In the genomic region with DNA sequence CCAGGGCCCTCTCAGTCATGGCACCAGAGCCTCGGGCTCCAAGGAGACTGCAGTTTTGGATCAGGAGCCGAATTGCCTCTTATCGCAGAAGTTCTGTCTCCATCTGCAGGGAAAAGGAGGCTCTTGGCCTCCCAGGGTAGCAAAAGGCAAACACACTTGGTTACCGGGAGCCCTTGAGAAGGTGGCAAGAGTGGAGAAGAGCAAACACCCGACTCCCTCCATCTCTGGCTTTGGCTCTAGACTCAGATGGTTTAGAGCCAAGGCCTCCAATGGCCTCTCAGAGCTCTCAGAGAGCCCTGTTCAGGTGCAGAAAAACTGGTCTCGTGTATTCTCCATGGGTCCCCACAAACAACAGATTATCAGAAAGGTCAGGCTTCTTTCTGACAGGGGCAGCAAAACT, we compare ENCODE assay signal across 32 cellular contexts. TPM values are rescaled to one million over a fixed set of nuclear protein-coding genes. Genes with fewer than 3 reads are reported as not detected.
A peak's percentile ranks its signal among the peaks of the same experiment; 100 is the strongest.
DNase-seq lines count a peak whose midpoint lies in the region; ATAC-seq and TF ChIP-seq lines count a peak whose summit lies in the region.
"Had no signal": no experiment of that assay in that cellular context is flagged by ENCODE, and none has a peak within 500 bp of the region (broad histone marks: within the 10 kb centered on the region; RNA-seq: fewer than 3 reads in every experiment).

No MANE protein-coding gene starts in this region.

- H3K36me3 ChIP-seq in endodermal cell (ENCODE audit: control insufficient read depth, insufficient read depth, low read length) (no peaks in the 10 kb centered on the region), psoas muscle (ENCODE audit: insufficient read depth in 1 of 2, low read depth in 1 of 2) (no peaks in the 10 kb centered on the region)
- H3K36me3 ChIP-seq: ascending aorta, BE2C, cardiac muscle cell had no signal

- no peaks in the 10 kb centered on the region for H3K9me3 Mint-ChIP-seq in activated naive CD4-positive, alpha-beta T cell treated with anti-CD3 and anti-CD28 coated beads, Interleukin-2, amount 50 U/mL, for 24 hours
- no peaks in the 10 kb centered on the region for H3K9me3 Mint-ChIP-seq in CD4-positive, alpha-beta T cell
- H3K9me3 Mint-ChIP-seq in endodermal cell: no peaks in the 10 kb centered on the region
- H3K9me3 Mint-ChIP-seq: activated T-helper 2 cell treated with anti-CD3 and anti-CD28 coated beads, Interferon-gamma antibody, Interleukin-2, Interleukin-4, amounts not matched to agents 10 μg/mL and 5 μg/mL and 100 μg/mL, durations not matched to agents 14 hours and 24 hours and 36 hours had no signal

- in situ Hi-C loops in GM13977 (cut with MboI; ENCODE audit: low pct_unique_long_range_greater_than_20kb, low sequenced_read_pairs, unreplicated experiment): no loop called here

- WGBS in endodermal cell (ENCODE audit: insufficient coverage in 1 of 2, insufficient read length in 1 of 2), 2 experiments: 83 to 85% methylated on average over 4 to 6 of the region's 6 CpGs
- WGBS in psoas muscle, 3 donors: 71 to 87% (median 75%) methylated on average over 6 of the region's 6 CpGs

- peak overlapping the region; percentile 55 for H3K27ac Mint-ChIP-seq in activated naive CD4-positive, alpha-beta T cell treated with anti-CD3 and anti-CD28 coated beads, Interleukin-2, amount 50 U/mL, for 24 hours
- H3K27ac Mint-ChIP-seq in CD4-positive, alpha-beta T cell: peak overlapping the region; percentile 24
- no peak overlapping the region for H3K27ac Mint-ChIP-seq in endodermal cell
- H3K27ac Mint-ChIP-seq: activated T-helper 2 cell treated with anti-CD3 and anti-CD28 coated beads, Interferon-gamma antibody, Interleukin-2, Interleukin-4, amounts not matched to agents 10 μg/mL and 5 μg/mL and 100 μg/mL, durations not matched to agents 14 hours and 24 hours and 36 hours had no signal

- no peak overlapping the region for H3K27ac ChIP-seq in CD4-positive, alpha-beta T cell (ENCODE audit: low read depth, low read length)
- H3K27ac ChIP-seq in endodermal cell (ENCODE audit: low read depth, low read length): no peak overlapping the region
- H3K27ac ChIP-seq in psoas muscle: peak overlapping the region; percentile 68
- H3K27ac ChIP-seq: ascending aorta, cardiac muscle cell, VCaP had no signal

- CTCF ChIA-PET in CD4-positive, alpha-beta T cell (lab: Charles Lee): no interaction called here
- CTCF ChIA-PET in HEK293T (lab: Yijun Ruan, JAX): no interaction called here

- POLR2A ChIA-PET in CD4-positive, alpha-beta T cell (lab: Charles Lee): interaction anchor here (1.5 to 1.7 kb wide), 2 partner anchors 134 to 136 kb away, joined by 6 read pairs; partner anchors contain the start of gene WNK1
- POLR2A ChIA-PET in HEK293T (lab: Yijun Ruan, JAX): no interaction called here

- H3K9me3 ChIP-seq in CD4-positive, alpha-beta T cell (ENCODE audit: control insufficient read depth, low read length): no peaks in the 10 kb centered on the region
- H3K9me3 ChIP-seq in endodermal cell (ENCODE audit: control insufficient read depth, low read length) (no peaks in the 10 kb centered on the region), psoas muscle (no peaks in the 10 kb centered on the region)
- H3K9me3 ChIP-seq: ascending aorta, BE2C had no signal

- ATAC-seq in CD4-positive, alpha-beta T cell (ENCODE audit: poor library complexity): no peak
- no peak for ATAC-seq in psoas muscle
- ATAC-seq: esophagus mucosa, K562, SK-N-SH treated with all-trans-retinoic acid at 6 μM for 48 hours had no signal

- intact Hi-C loops in CD4-positive, alpha-beta T cell (cut with DNase I, micrococcal nuclease): no loop called here
- intact Hi-C loops in psoas muscle (cut with DNase I): loop anchor here (2.0 to 5.0 kb wide), 2 partner anchors 14 to 36 kb away; no protein-coding TSS in a partner anchor

- no peak overlapping the region for H3K4me3 ChIP-seq in endodermal cell (ENCODE audit: low read length)
- no peak overlapping the region for H3K4me3 ChIP-seq in psoas muscle
- H3K4me3 ChIP-seq: ascending aorta, cardiac muscle cell, coronary artery, K562 had no signal

- no peak overlapping the region for H3K9ac ChIP-seq in endodermal cell (ENCODE audit: extremely low read depth, low read length, poor library complexity, severe bottlenecking)

- H3K4me1 ChIP-seq in endodermal cell (ENCODE audit: control insufficient read depth, insufficient read depth, low read length): peaks cover 9% of the 10 kb centered on the region
- peaks cover 71% of the 10 kb centered on the region for H3K4me1 ChIP-seq in psoas muscle
- H3K4me1 ChIP-seq: ascending aorta, BE2C had no signal

- no peaks in the 10 kb centered on the region for H3K36me3 Mint-ChIP-seq in activated naive CD4-positive, alpha-beta T cell treated with anti-CD3 and anti-CD28 coated beads, Interleukin-2, amount 50 U/mL, for 24 hours
- H3K36me3 Mint-ChIP-seq in CD4-positive, alpha-beta T cell (ENCODE audit: low read depth): no peaks in the 10 kb centered on the region
- no peaks in the 10 kb centered on the region for H3K36me3 Mint-ChIP-seq in endodermal cell (ENCODE audit: low read depth)
- H3K36me3 Mint-ChIP-seq: activated naive CD8-positive, alpha-beta T cell had no signal

- H3K27me3 ChIP-seq in CD4-positive, alpha-beta T cell (ENCODE audit: control insufficient read depth, insufficient read depth, low read length): no peaks in the 10 kb centered on the region
- no peaks in the 10 kb centered on the region for H3K27me3 ChIP-seq in endodermal cell (ENCODE audit: control insufficient read depth, insufficient read depth, low read length, poor library complexity, severe bottlenecking)
- H3K27me3 ChIP-seq in psoas muscle (ENCODE audit: insufficient read depth in 3 of 3, low read length in 2 of 3): no peaks in the 10 kb centered on the region
- H3K27me3 ChIP-seq: ascending aorta, BE2C, cardiac muscle cell had no signal

- no peaks in the 10 kb centered on the region for H3K27me3 Mint-ChIP-seq in activated naive CD4-positive, alpha-beta T cell treated with anti-CD3 and anti-CD28 coated beads, Interleukin-2, amount 50 U/mL, for 24 hours
- H3K27me3 Mint-ChIP-seq in CD4-positive, alpha-beta T cell: no peaks in the 10 kb centered on the region
- H3K27me3 Mint-ChIP-seq in endodermal cell (ENCODE audit: insufficient read depth): peaks cover 3% of the 10 kb centered on the region
- H3K27me3 Mint-ChIP-seq: activated naive CD8-positive, alpha-beta T cell had no signal

- TF ChIP-seq CTCF in CD4-positive, alpha-beta T cell (IDR thresholded peaks at IDR 0.05): no peak
- TF ChIP-seq CTCF in endodermal cell (conservative IDR thresholded peaks at IDR 0.05): no peak
- TF ChIP-seq CTCF in psoas muscle (IDR thresholded peaks at IDR 0.05): no peak
- TF ChIP-seq CTCF in GM13977 (IDR thresholded peaks at IDR 0.05; ENCODE audit: extremely low read depth, insufficient read depth, missing control alignments): no peak

- no peak overlapping the region for H3K4me3 Mint-ChIP-seq in activated naive CD4-positive, alpha-beta T cell treated with anti-CD3 and anti-CD28 coated beads, Interleukin-2, amount 50 U/mL, for 24 hours
- no peak overlapping the region for H3K4me3 Mint-ChIP-seq in CD4-positive, alpha-beta T cell
- H3K4me3 Mint-ChIP-seq in endodermal cell: no peak overlapping the region
- H3K4me3 Mint-ChIP-seq: activated naive CD8-positive, alpha-beta T cell had no signal

- H3K4me1 Mint-ChIP-seq in activated naive CD4-positive, alpha-beta T cell treated with anti-CD3 and anti-CD28 coated beads, Interleukin-2, amount 50 U/mL, for 24 hours: peaks cover 49% of the 10 kb centered on the region
- peaks cover 50% of the 10 kb centered on the region for H3K4me1 Mint-ChIP-seq in CD4-positive, alpha-beta T cell (ENCODE audit: low read depth)
- peaks cover 40% of the 10 kb centered on the region for H3K4me1 Mint-ChIP-seq in endodermal cell

- DNase-seq in activated naive CD4-positive, alpha-beta T cell treated with anti-CD3 and anti-CD28 coated beads, Interleukin-2, amount 50 U/mL, for 16 hours: no peak
- no peak for DNase-seq in CD4-positive, alpha-beta T cell
- peak; percentile 39 for DNase-seq in endodermal cell
- DNase-seq in psoas muscle: no peak
- no peak for DNase-seq in midbrain (lab: John Stamatoyannopoulos, UW)
- no peak for DNase-seq in HEK293T (ENCODE audit: extremely low spot score)
- no peak for DNase-seq in GM13977 (ENCODE audit: low spot score)
- DNase-seq: ACHN; activated CD4-positive, alpha-beta T cell treated with anti-CD3 and anti-CD28 coated beads for 48 hours; BE2C; COR-L47; DMS53; foreskin fibroblast; GF-D8; H7; mesendoderm; MM.1S; NCI-H1417; NCI-H2081 treated with DMSO at 0.1 percent for 48 hours; nucleus accumbens; small intestine; stimulated activated CD4-positive, alpha-beta T cell treated with anti-CD3 and anti-CD28 coated beads, Interleukin-1b, Interleukin-23, amount 100 ng/mL, for 48 hours had no signal

TF ChIP-seq in HEK293T, 16 proteins besides CTCF, POLR2A, EP300 and RAD21:
- TF ChIP-seq ELF4 (IDR thresholded peaks at IDR 0.05) (no peak), ARNT (IDR thresholded peaks at IDR 0.05) (no peak), FOXA1 (IDR thresholded peaks at IDR 0.05) (no peak), TARDBP (IDR thresholded peaks at IDR 0.05) (no peak), SP1 (IDR thresholded peaks at IDR 0.05) (no peak), NFRKB (IDR thresholded peaks at IDR 0.05) (no peak), LEF1 (IDR thresholded peaks at IDR 0.05; ENCODE audit: borderline replicate concordance) (no peak), BHLHE40 (IDR thresholded peaks at IDR 0.05; ENCODE audit: borderline replicate concordance) (no peak), HDGF (IDR thresholded peaks at IDR 0.05; ENCODE audit: borderline replicate concordance) (no peak), L3MBTL2 (conservative IDR thresholded peaks at IDR 0.05) (no peak)
- TF ChIP-seq, protein P1, sequence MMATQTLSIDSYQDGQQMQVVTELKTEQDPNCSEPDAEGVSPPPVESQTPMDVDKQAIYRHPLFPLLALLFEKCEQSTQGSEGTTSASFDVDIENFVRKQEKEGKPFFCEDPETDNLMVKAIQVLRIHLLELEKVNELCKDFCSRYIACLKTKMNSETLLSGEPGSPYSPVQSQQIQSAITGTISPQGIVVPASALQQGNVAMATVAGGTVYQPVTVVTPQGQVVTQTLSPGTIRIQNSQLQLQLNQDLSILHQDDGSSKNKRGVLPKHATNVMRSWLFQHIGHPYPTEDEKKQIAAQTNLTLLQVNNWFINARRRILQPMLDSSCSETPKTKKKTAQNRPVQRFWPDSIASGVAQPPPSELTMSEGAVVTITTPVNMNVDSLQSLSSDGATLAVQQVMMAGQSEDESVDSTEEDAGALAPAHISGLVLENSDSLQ (IDR thresholded peaks at IDR 0.05): no peak
TF ChIP-seq in HEK293T: peak in this region for 0.

RNA-seq across cellular contexts. Expression of gene NINJ2, which starts 44.6 kb away (rescaled TPM):
- 1 to 10 TPM; 1.1 to 3.4 TPM for total RNA-seq in CD4-positive, alpha-beta T cell
- total RNA-seq in endodermal cell (1 to 10 TPM in 1 of 2 donors, under 1 TPM in 1; 0.73 to 5.1 TPM), psoas muscle (10 to 100 TPM; 32.6 to 37.3 (median 33.0) TPM)
- not detected for polyA plus RNA-seq in endodermal cell (2013, experiment 1 of 2)
- 0.41 TPM for polyA plus RNA-seq in endodermal cell (2013, experiment 2 of 2)
- 10 to 100 TPM; 11.8 to 66.6 (median 49.1) TPM for polyA plus RNA-seq in psoas muscle
- total RNA-seq: cardiac muscle cell had no signal

Comparison
In these comparisons a context has a peak if more than half of its experiments do, and no peak if none do; other contexts are left out.
1. RNA of gene NINJ2, which starts 44.6 kb away (total RNA-seq): 32.6 to 37.3 TPM in psoas muscle; 0.73 to 5.1 TPM in endodermal cell and 1.1 to 3.4 TPM in CD4-positive, alpha-beta T cell; every median in the first group is over 4 times any median in the second.
2. intact Hi-C loops: an anchor here in psoas muscle (2.0 to 5.0 kb wide); none called in CD4-positive, alpha-beta T cell.